Comparison of ENCODE assay signal across 1 cellular context in genomic region chr6:27019651-27020552, GRCh38.
A peak's percentile ranks its signal among the peaks of the same experiment; 100 is the strongest.
TF ChIP-seq lines count a peak whose summit lies in the region.

No MANE protein-coding gene starts in this region.

TF ChIP-seq in liver, 16 proteins besides CTCF, POLR2A, EP300 and RAD21 (continued from another document):
- TF ChIP-seq REST (IDR thresholded peaks at IDR 0.05), result peak; percentile 79
- TF ChIP-seq HNF4G (IDR thresholded peaks at IDR 0.05), result no peak
- no peak for TF ChIP-seq ZBTB33 (IDR thresholded peaks at IDR 0.05)
- no peak for TF ChIP-seq FOXA1 (IDR thresholded peaks at IDR 0.05)
- peak; percentile 95 for TF ChIP-seq ATF3 (IDR thresholded peaks at IDR 0.05)
- TF ChIP-seq NR2F2 (IDR thresholded peaks at IDR 0.05), result no peak
- peak; percentile 50 for TF ChIP-seq YY1 (IDR thresholded peaks at IDR 0.05)
- no peak for TF ChIP-seq HNF4A (conservative IDR thresholded peaks at IDR 0.05)
